17 cellular contexts compared by ENCODE assay signal in the genomic region with DNA sequence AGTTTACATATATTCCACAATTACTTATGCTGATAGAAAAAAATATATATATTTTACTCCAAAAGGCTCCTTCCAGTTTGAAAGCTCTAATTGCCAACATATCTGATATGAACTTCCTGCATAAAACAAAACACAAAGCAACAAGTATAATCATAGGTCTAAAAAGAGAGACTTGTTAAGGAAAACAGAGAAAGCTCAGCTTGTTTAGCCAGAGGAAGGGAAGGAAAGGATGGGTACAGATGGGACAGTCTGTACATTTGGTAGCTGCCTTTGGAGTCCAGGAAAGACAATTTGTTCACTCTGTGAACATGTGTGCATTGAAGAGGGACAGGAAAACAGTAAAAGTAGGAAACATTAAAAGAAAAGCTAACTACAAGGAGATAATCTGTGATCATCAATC.
"Had no signal": no experiment of that assay in that cellular context is flagged by ENCODE, and none has a peak within 500 bp of the region (broad histone marks: within the 10 kb centered on the region; RNA-seq: fewer than 3 reads in every experiment).

No MANE protein-coding gene starts in this region.

- H3K27ac Mint-ChIP-seq: activated naive CD8-positive, alpha-beta T cell treated with anti-CD3 and anti-CD28 coated beads for 36 hours had no signal

- H3K4me3 Mint-ChIP-seq: activated naive CD8-positive, alpha-beta T cell treated with anti-CD3 and anti-CD28 coated beads for 36 hours; activated T-cell treated with anti-CD3 and anti-CD28 coated beads, Interleukin-2, amount 50 U/mL, for 4 hours had no signal

- H3K9me3 ChIP-seq: heart left ventricle, neutrophil, right atrium auricular region, suprapubic skin had no signal

- H3K9me3 Mint-ChIP-seq: activated naive CD8-positive, alpha-beta T cell treated with anti-CD3 and anti-CD28 coated beads for 36 hours; activated T-cell treated with anti-CD3 and anti-CD28 coated beads, Interleukin-2, amount 50 U/mL, for 4 hours had no signal

- H3K27ac ChIP-seq: neutrophil, right atrium auricular region had no signal

- H3K36me3 ChIP-seq: heart left ventricle, neutrophil, right atrium auricular region, suprapubic skin had no signal

- DNase-seq: activated CD4-positive, alpha-beta T cell treated with anti-CD3 and anti-CD28 coated beads, Interleukin-2, amount 50 U/mL, for 48 hours; activated CD4-positive, CD25-positive, alpha-beta regulatory T cell treated with anti-CD3 and anti-CD28 coated beads, Interleukin-2, amount 50 U/mL, for 72 hours; activated gamma-delta T cell treated with Interleukin-2 at 50 U/mL for 16 hours; activated naive CD8-positive, alpha-beta T cell treated with anti-CD3 and anti-CD28 coated beads for 36 hours; activated T-cell treated with anti-CD3 and anti-CD28 coated beads, Interleukin-2, amount 50 U/mL, for 4 hours; dorsolateral prefrontal cortex; foreskin melanocyte; heart left ventricle; mesendoderm; stimulated activated CD4-positive, alpha-beta T cell treated with anti-CD3 and anti-CD28 coated beads, Interleukin-1b, Interleukin-23, amount 100 ng/mL, for 48 hours; stimulated activated naive CD4-positive, alpha-beta T cell treated with Interleukin-2 at 50 U/mL for 16 hours; T-helper 2 cell had no signal

- FAIRE-seq: islet of Langerhans had no signal

- ATAC-seq: activated T-cell treated with anti-CD3 and anti-CD28 coated beads, Interleukin-2, amount 50 U/mL, for 4 hours; heart left ventricle had no signal

- H3K36me3 Mint-ChIP-seq: activated naive CD8-positive, alpha-beta T cell treated with anti-CD3 and anti-CD28 coated beads for 36 hours had no signal

- H3K4me3 ChIP-seq: dorsolateral prefrontal cortex, heart left ventricle, right atrium auricular region, skin epidermis, suprapubic skin had no signal

- H3K27me3 ChIP-seq: dorsolateral prefrontal cortex, right atrium auricular region, suprapubic skin had no signal
